Comparison of ENCODE assay signal across 4 cellular contexts in the genomic region with DNA sequence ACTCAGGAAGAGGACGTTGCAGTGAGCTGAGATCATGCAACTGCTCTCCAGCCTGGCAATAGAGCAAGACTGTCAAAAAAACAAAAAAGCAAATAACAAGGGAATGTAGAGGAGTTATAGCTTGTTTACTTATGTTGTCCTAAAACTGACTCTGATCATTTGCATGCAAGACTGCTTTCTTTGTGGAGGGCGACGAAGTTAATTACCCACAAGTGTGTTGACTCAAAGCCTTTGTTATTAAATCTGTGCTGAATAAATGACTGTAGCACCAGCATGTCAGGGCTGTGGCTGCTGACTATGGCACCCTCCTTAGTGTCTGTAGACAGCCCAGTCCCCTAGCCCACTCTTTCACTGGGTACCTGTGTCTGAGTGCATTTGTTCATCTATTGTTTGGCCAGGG. TPM values are rescaled to one million over a fixed set of nuclear protein-coding genes. Genes with fewer than 3 reads are reported as not detected.
"Had no signal": no experiment of that assay in that cellular context is flagged by ENCODE, and none has a peak within 500 bp of the region (broad histone marks: within the 10 kb centered on the region; RNA-seq: fewer than 3 reads in every experiment).

No MANE protein-coding gene starts in this region.

- ATAC-seq: GM12878 had no signal

- H3K4me3 ChIP-seq: GM12878 had no signal

- DNase-seq: GDM1, GF-D8 had no signal

RNA-seq across cellular contexts. Expression of a gene that starts 50.3 kb away (rescaled TPM):
- total RNA-seq: G401, GM12878 had no signal
- polyA plus RNA-seq: GM12878 had no signal
